25 cellular contexts compared by ENCODE assay signal in the genomic region with DNA sequence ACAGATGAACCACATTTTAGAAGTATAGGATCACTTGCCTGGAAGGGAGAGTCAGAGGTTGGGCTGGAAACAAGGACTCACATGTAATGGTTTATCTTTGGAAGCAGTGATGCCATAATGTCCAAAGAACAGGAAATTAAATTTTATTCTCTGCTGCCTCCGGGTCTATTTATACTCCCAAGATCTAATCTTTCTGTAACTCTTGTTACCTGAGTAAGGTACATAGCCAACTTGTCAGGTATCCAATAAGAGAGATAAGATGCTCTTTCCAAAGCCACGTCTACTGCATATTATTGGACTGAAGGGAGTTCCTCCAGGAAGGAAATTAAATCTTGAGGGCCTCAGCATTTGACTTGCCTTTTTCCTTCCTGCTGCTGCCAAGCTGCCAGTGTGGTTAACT.
"Had no signal": no experiment of that assay in that cellular context is flagged by ENCODE, and none has a peak within 500 bp of the region (broad histone marks: within the 10 kb centered on the region; RNA-seq: fewer than 3 reads in every experiment).

No MANE protein-coding gene starts in this region.

- H3K27ac ChIP-seq: brain microvascular endothelial cell, epithelial cell of prostate had no signal

- H3K36me3 ChIP-seq: brain microvascular endothelial cell had no signal

- H3K9me3 Mint-ChIP-seq: activated CD4-positive, alpha-beta memory T cell treated with anti-CD3 and anti-CD28 coated beads, Interleukin-2, amount 10 ng/mL, durations not matched to agents 7 days and 5 days; activated CD4-positive, alpha-beta T cell treated with anti-CD3 and anti-CD28 coated beads, Interleukin-2, amount 10 ng/mL, durations not matched to agents 7 days and 5 days; activated T-cell treated with anti-CD3 and anti-CD28 coated beads, Interleukin-2, amount 50 U/mL, for 24 hours; activated T-cell treated with anti-CD3 and anti-CD28 coated beads, Interleukin-2, amount 50 U/mL, for 72 hours; central memory CD8-positive, alpha-beta T cell; effector memory CD8-positive, alpha-beta T cell; WTC11 had no signal

- ATAC-seq: activated T-cell treated with anti-CD3 and anti-CD28 coated beads, Interleukin-2, amount 50 U/mL, for 72 hours; effector memory CD8-positive, alpha-beta T cell; esophagus mucosa; WTC11 had no signal

- H3K36me3 Mint-ChIP-seq: activated naive CD8-positive, alpha-beta T cell; WTC11 had no signal

- H3K27me3 Mint-ChIP-seq: activated CD4-positive, alpha-beta memory T cell treated with anti-CD3 and anti-CD28 coated beads, Interleukin-2, amount 10 ng/mL, durations not matched to agents 7 days and 5 days; activated CD4-positive, alpha-beta T cell treated with anti-CD3 and anti-CD28 coated beads, Interleukin-2, amount 10 ng/mL, durations not matched to agents 7 days and 5 days; activated naive CD8-positive, alpha-beta T cell; activated T-cell treated with anti-CD3 and anti-CD28 coated beads, Interleukin-2, amount 50 U/mL, for 24 hours had no signal

- H3K27ac Mint-ChIP-seq: activated CD4-positive, alpha-beta memory T cell treated with anti-CD3 and anti-CD28 coated beads, Interleukin-2, amount 10 ng/mL, durations not matched to agents 7 days and 5 days; activated CD4-positive, alpha-beta T cell treated with anti-CD3 and anti-CD28 coated beads, Interleukin-2, amount 10 ng/mL, durations not matched to agents 7 days and 5 days; activated naive CD8-positive, alpha-beta T cell; activated T-cell treated with anti-CD3 and anti-CD28 coated beads, Interleukin-2, amount 50 U/mL, for 24 hours; activated T-cell treated with anti-CD3 and anti-CD28 coated beads, Interleukin-2, amount 50 U/mL, for 72 hours; effector memory CD8-positive, alpha-beta T cell; WTC11 had no signal

- H3K4me3 Mint-ChIP-seq: activated CD4-positive, alpha-beta memory T cell treated with anti-CD3 and anti-CD28 coated beads, Interleukin-2, amount 10 ng/mL, durations not matched to agents 7 days and 5 days; activated CD4-positive, alpha-beta T cell treated with anti-CD3 and anti-CD28 coated beads, Interleukin-2, amount 10 ng/mL, durations not matched to agents 7 days and 5 days; activated naive CD8-positive, alpha-beta T cell; activated T-cell treated with anti-CD3 and anti-CD28 coated beads, Interleukin-2, amount 50 U/mL, for 24 hours; activated T-cell treated with anti-CD3 and anti-CD28 coated beads, Interleukin-2, amount 50 U/mL, for 72 hours; central memory CD8-positive, alpha-beta T cell; effector memory CD8-positive, alpha-beta T cell; WTC11 had no signal

- DNase-seq: activated CD4-positive, alpha-beta memory T cell treated with anti-CD3 and anti-CD28 coated beads, Interleukin-2, amount 10 ng/mL, durations not matched to agents 7 days and 5 days; activated CD4-positive, alpha-beta T cell treated with anti-CD3 and anti-CD28 coated beads for 1 hour; activated CD4-positive, alpha-beta T cell treated with anti-CD3 and anti-CD28 coated beads for 4 hours; activated CD4-positive, alpha-beta T cell treated with anti-CD3 and anti-CD28 coated beads, Interleukin-2, amount 10 ng/mL, durations not matched to agents 7 days and 5 days; activated CD4-positive, alpha-beta T cell treated with anti-CD3 and anti-CD28 coated beads, Interleukin-2, amount 50 U/mL, for 4 hours; activated CD8-positive, alpha-beta memory T cell treated with anti-CD3 and anti-CD28 coated beads, Interleukin-2, amount 50 U/mL, for 48 hours; activated effector memory CD4-positive, alpha-beta T cell treated with Interleukin-2 at 50 U/mL for 16 hours; activated gamma-delta T cell treated with Interleukin-2 at 50 U/mL for 16 hours; activated naive CD4-positive, alpha-beta T cell treated with anti-CD3 and anti-CD28 coated beads, Interleukin-2, amount 50 U/mL, for 16 hours; activated naive CD4-positive, alpha-beta T cell treated with Interleukin-2 at 50 U/mL for 16 hours; activated T-cell treated with anti-CD3 and anti-CD28 coated beads for 4 hours; activated T-cell treated with anti-CD3 and anti-CD28 coated beads, Interleukin-2, amount 50 U/mL, for 24 hours; activated T-cell treated with anti-CD3 and anti-CD28 coated beads, Interleukin-2, amount 50 U/mL, for 72 hours; amniotic stem cell; brain microvascular endothelial cell; cortex of kidney; dermis blood vessel endothelial cell; effector CD4-positive, alpha-beta T cell; effector memory CD8-positive, alpha-beta T cell; T-helper 2 cell had no signal

- H3K4me1 Mint-ChIP-seq: activated CD4-positive, alpha-beta T cell treated with anti-CD3 and anti-CD28 coated beads, Interleukin-2, amount 10 ng/mL, durations not matched to agents 7 days and 5 days; central memory CD8-positive, alpha-beta T cell had no signal
